14 cellular contexts compared by ENCODE assay signal in genomic region chr1:172670791-172671190, GRCh38. TPM values are rescaled to one million over a fixed set of nuclear protein-coding genes. Genes with fewer than 3 reads are reported as not detected.
DNase-seq lines count a peak whose midpoint lies in the region; ATAC-seq lines count a peak whose summit lies in the region.
"Had no signal": no experiment of that assay in that cellular context is flagged by ENCODE, and none has a peak within 500 bp of the region (broad histone marks: within the 10 kb centered on the region; RNA-seq: fewer than 3 reads in every experiment).

No MANE protein-coding gene starts in this region.

- H3K79me2 ChIP-seq in trophoblast cell (ENCODE audit: control insufficient read depth, insufficient read depth, low read length, poor library complexity), result no peaks in the 10 kb centered on the region

- H3K4me1 ChIP-seq in trophoblast cell (ENCODE audit: control insufficient read depth in 1 of 2, insufficient read depth in 2 of 2, low read length in 2 of 2), result peaks cover 9 to 21% of the 10 kb centered on the region in 2 experiments

- H3K18ac ChIP-seq in trophoblast cell (ENCODE audit: low read length), result no peak overlapping the region

- peak overlapping the region; percentile 90 for H4K91ac ChIP-seq in trophoblast cell (ENCODE audit: low read depth, low read length)

- peaks cover 87% of the 10 kb centered on the region for H3K4me1 Mint-ChIP-seq in activated T-cell treated with anti-CD3 and anti-CD28 coated beads, Interleukin-2, amount 50 U/mL, for 72 hours (ENCODE audit: low read depth)

- H4K12ac ChIP-seq in trophoblast cell (ENCODE audit: low read depth, low read length), result peak overlapping the region; percentile 18

- peak overlapping the region; percentile 67 for H3K14ac ChIP-seq in trophoblast cell (ENCODE audit: low read length)

- no peak overlapping the region for H3K4me2 ChIP-seq in trophoblast cell (ENCODE audit: low read length)

- no peaks in the 10 kb centered on the region for H3K36me3 ChIP-seq in trophoblast cell (ENCODE audit: control insufficient read depth in 1 of 2, insufficient read depth in 2 of 2, low read length in 2 of 2)

- peak overlapping the region; percentile 63 for H3K27ac Mint-ChIP-seq in activated T-cell treated with anti-CD3 and anti-CD28 coated beads, Interleukin-2, amount 50 U/mL, for 72 hours

- H2BK5ac ChIP-seq in trophoblast cell (ENCODE audit: low read depth, low read length, poor library complexity), result peak overlapping the region; percentile 92

- peak overlapping the region; percentile 90 for H2AK5ac ChIP-seq in trophoblast cell (ENCODE audit: low read length)

- peak overlapping the region; percentile 99 for H3K27ac ChIP-seq in trophoblast cell (ENCODE audit: low read depth, low read length)
- H3K27ac ChIP-seq: dorsolateral prefrontal cortex, RWPE1 had no signal

- H3K4me3 ChIP-seq in trophoblast cell (ENCODE audit: low read depth, low read length), result no peak overlapping the region
- H3K4me3 ChIP-seq: dorsolateral prefrontal cortex had no signal

- no peak overlapping the region for H2AFZ ChIP-seq in trophoblast cell (ENCODE audit: insufficient read depth, low read length, poor library complexity)

- H3K4me3 Mint-ChIP-seq in activated T-cell treated with anti-CD3 and anti-CD28 coated beads, Interleukin-2, amount 50 U/mL, for 72 hours, result peak overlapping the region; percentile 58 to 70

- no peak overlapping the region for H3K23ac ChIP-seq in trophoblast cell (ENCODE audit: low read length)

- H3K27me3 ChIP-seq in trophoblast cell (ENCODE audit: insufficient read depth, low read length), result no peaks in the 10 kb centered on the region

- H2BK12ac ChIP-seq in trophoblast cell (ENCODE audit: low read length), result peak overlapping the region; percentile 91

- DNase-seq in activated CD8-positive, alpha-beta memory T cell treated with anti-CD3 and anti-CD28 coated beads, Interleukin-2, amount 50 U/mL, for 1 hour (ENCODE audit: extremely low read depth), result peak; percentile 43
- DNase-seq in activated CD8-positive, alpha-beta memory T cell treated with anti-CD3 and anti-CD28 coated beads, Interleukin-2, amount 50 U/mL, for 4 hours, result no peak
- peak; percentile 54 to 56 for DNase-seq in activated T-cell treated with anti-CD3 and anti-CD28 coated beads, Interleukin-2, amount 50 U/mL, for 72 hours
- DNase-seq in trophoblast cell (no peak), COLO829 (ENCODE audit: low spot score) (no peak), Kasumi-1 (lab: John Stamatoyannopoulos, UW) (no peak)
- DNase-seq: ACHN, dorsolateral prefrontal cortex had no signal

- H3K36me3 Mint-ChIP-seq in activated T-cell treated with anti-CD3 and anti-CD28 coated beads, Interleukin-2, amount 50 U/mL, for 72 hours (ENCODE audit: insufficient read depth in 2 of 2), result peaks cover 16% of the 10 kb centered on the region in 2 donors

- ATAC-seq in HG02852 (IDR thresholded peaks at IDR 0.05; ENCODE audit: unreplicated experiment) (peak; percentile 62), GM21825 (IDR thresholded peaks at IDR 0.05; ENCODE audit: unreplicated experiment) (no peak)
- peak; percentile 75 to 81 for ATAC-seq in activated T-cell treated with anti-CD3 and anti-CD28 coated beads, Interleukin-2, amount 50 U/mL, for 72 hours (replicated peaks in 1 of 2)

- peak overlapping the region; percentile 84 for H3K4ac ChIP-seq in trophoblast cell (ENCODE audit: low read depth, low read length)

- H3K9me3 Mint-ChIP-seq in activated T-cell treated with anti-CD3 and anti-CD28 coated beads, Interleukin-2, amount 50 U/mL, for 72 hours, result peaks cover 2 to 4% of the 10 kb centered on the region in 2 donors

- H4K8ac ChIP-seq in trophoblast cell (ENCODE audit: low read depth, low read length), result peak overlapping the region; percentile 43

- H3K9ac ChIP-seq in trophoblast cell (ENCODE audit: low read length), result no peak overlapping the region

- WGBS in trophoblast cell (ENCODE audit: extremely low coverage, insufficient coverage, insufficient read length), result no CpG with 5 or more reads among the region's 4 CpGs

- H2BK120ac ChIP-seq in trophoblast cell (ENCODE audit: insufficient read depth, low read length, poor library complexity), result peak overlapping the region; percentile 96

- peaks cover 35% of the 10 kb centered on the region for H3K79me1 ChIP-seq in trophoblast cell (ENCODE audit: low read length)

- H3K9me3 ChIP-seq in trophoblast cell (ENCODE audit: insufficient read depth, low read depth, low read length), result no peaks in the 10 kb centered on the region

- H3K27me3 Mint-ChIP-seq in activated T-cell treated with anti-CD3 and anti-CD28 coated beads, Interleukin-2, amount 50 U/mL, for 72 hours (ENCODE audit: low read depth), result no peaks in the 10 kb centered on the region

RNA-seq across cellular contexts. Expression of gene FASLG, which starts 11.9 kb away (rescaled TPM):
- 1 to 10 TPM; 3.9 to 9.0 TPM for total RNA-seq in activated T-cell treated with anti-CD3 and anti-CD28 coated beads, Interleukin-2, amount 50 U/mL, for 72 hours
- polyA plus RNA-seq in trophoblast cell (2013), result 0.31 and 0.37 TPM in 2 replicates
- total RNA-seq: frontal cortex, NCI-H460, renal cortical epithelial cell had no signal

Comparison
In these comparisons a context has a peak if more than half of its experiments do, and no peak if none do; other contexts are left out.
1. DNase-seq: peak in activated CD8-positive, alpha-beta memory T cell treated with anti-CD3 and anti-CD28 coated beads, Interleukin-2, amount 50 U/mL, for 1 hour (single experiment) and activated T-cell treated with anti-CD3 and anti-CD28 coated beads, Interleukin-2, amount 50 U/mL, for 72 hours (2 of 2); none in activated CD8-positive, alpha-beta memory T cell treated with anti-CD3 and anti-CD28 coated beads, Interleukin-2, amount 50 U/mL, for 4 hours (single experiment), trophoblast cell (0 of 2), COLO829 (single experiment) and Kasumi-1 (0 of 2).